Comparison of ENCODE assay signal across 12 cellular contexts in genomic region chr3:129597792-129598381, GRCh38. TPM values are rescaled to one million over a fixed set of nuclear protein-coding genes. Genes with fewer than 3 reads are reported as not detected.
DNase-seq lines count a peak whose midpoint lies in the region; ATAC-seq and TF ChIP-seq lines count a peak whose summit lies in the region.
"Had no signal": no experiment of that assay in that cellular context is flagged by ENCODE, and none has a peak within 500 bp of the region (broad histone marks: within the 10 kb centered on the region; RNA-seq: fewer than 3 reads in every experiment).

No MANE protein-coding gene starts in this region.

- H3K9me1 ChIP-seq in IMR-90 (ENCODE audit: insufficient read depth, low read length), result peaks cover 32% of the 10 kb centered on the region

- H4K5ac ChIP-seq in IMR-90 (ENCODE audit: low read depth, low read length), result peak overlapping the region; percentile 81

- no peak overlapping the region for H3K4me3 Mint-ChIP-seq in endodermal cell
- H3K4me3 Mint-ChIP-seq: naive B cell had no signal

- H3K36me3 ChIP-seq in IMR-90 (ENCODE audit: control insufficient read depth, insufficient read depth, low read length), result no peaks in the 10 kb centered on the region
- no peaks in the 10 kb centered on the region for H3K36me3 ChIP-seq in endodermal cell (ENCODE audit: control insufficient read depth, insufficient read depth, low read length)
- no peaks in the 10 kb centered on the region for H3K36me3 ChIP-seq in neuronal stem cell (replicated peaks in 1 of 2; ENCODE audit: control insufficient read depth in 2 of 2, insufficient read depth in 2 of 2, low read length in 2 of 2)
- H3K36me3 ChIP-seq in A673 (ENCODE audit: insufficient read depth, low read length, poor library complexity, severe bottlenecking), result no peaks in the 10 kb centered on the region

- H3K4me3 ChIP-seq in IMR-90 (ENCODE audit: insufficient read depth, low read depth, low read length) (no peak overlapping the region), endodermal cell (ENCODE audit: low read length) (no peak overlapping the region), neuronal stem cell (ENCODE audit: low read length in 2 of 2) (no peak overlapping the region), A673 (ENCODE audit: low read depth, low read length, poor library complexity, severe bottlenecking) (no peak overlapping the region)

- H3K56ac ChIP-seq in IMR-90 (ENCODE audit: extremely low read depth, insufficient read depth, low read length), result peak overlapping the region; percentile 44; the same call in 1 of the 2 replicates

- POLR2A ChIA-PET in IMR-90 (lab: Charles Lee; ENCODE audit: unreplicated experiment) (no interaction called here), A673 (lab: Charles Lee; ENCODE audit: low non-redundant PET) (no interaction called here)

- H3K4me1 ChIP-seq in IMR-90 (ENCODE audit: control insufficient read depth, insufficient read depth, low read length), result peaks cover 53% of the 10 kb centered on the region
- peaks cover 29% of the 10 kb centered on the region for H3K4me1 ChIP-seq in endodermal cell (ENCODE audit: control insufficient read depth, insufficient read depth, low read length)
- peaks cover 51 to 62% of the 10 kb centered on the region in 2 donors for H3K4me1 ChIP-seq in neuronal stem cell (ENCODE audit: control insufficient read depth in 2 of 2, insufficient read depth in 1 of 2, low read depth in 1 of 2, low read length in 2 of 2)
- H3K4me1 ChIP-seq in A673 (ENCODE audit: insufficient read depth, low read length, poor library complexity, severe bottlenecking), result peaks cover 20% of the 10 kb centered on the region

- H3K27me3 ChIP-seq in IMR-90 (ENCODE audit: control insufficient read depth, insufficient read depth, low read length) (no peaks in the 10 kb centered on the region), endodermal cell (ENCODE audit: control insufficient read depth, insufficient read depth, low read length, poor library complexity, severe bottlenecking) (no peaks in the 10 kb centered on the region), neuronal stem cell (ENCODE audit: control insufficient read depth in 3 of 3, insufficient read depth in 3 of 3, low read depth in 1 of 3, low read length in 3 of 3) (no peaks in the 10 kb centered on the region), A673 (replicated peaks; ENCODE audit: insufficient read depth, low read depth, low read length, poor library complexity) (no peaks in the 10 kb centered on the region)

- peaks cover 13% of the 10 kb centered on the region for H4K20me1 ChIP-seq in IMR-90 (ENCODE audit: insufficient read depth, low read length)

- in situ Hi-C loops in IMR-90 (cut with MboI; ENCODE audit: low sequenced_read_pairs), result no loop called here

- TF ChIP-seq CTCF in IMR-90 (conservative IDR thresholded peaks at IDR 0.05; ENCODE audit: low read depth, low read length) (no peak), endodermal cell (conservative IDR thresholded peaks at IDR 0.05) (no peak), A673 (conservative IDR thresholded peaks at IDR 0.05; ENCODE audit: low read depth, low read length) (no peak)

- dilution Hi-C loops in IMR-90 (cut with HindIII; ENCODE audit: low sequenced_read_pairs, unreplicated experiment), result no loop called here

- no peaks in the 10 kb centered on the region for H3K9me3 Mint-ChIP-seq in endodermal cell
- H3K9me3 Mint-ChIP-seq: naive B cell had no signal

- BruUV-seq in IMR-90 (replicated peaks; lab: Mats Ljungman, UMichigan) (no TSS peak), A673 (replicated peaks; lab: Mats Ljungman, UMichigan) (no TSS peak)

- H2BK15ac ChIP-seq in IMR-90 (ENCODE audit: low read depth, low read length) (peak overlapping the region; percentile 30; the same call in 2 of the 3 replicates), neuronal stem cell (ENCODE audit: low read length) (peak overlapping the region; percentile 70)

- peak overlapping the region; percentile 97 for H2AK9ac ChIP-seq in IMR-90 (replicated peaks; ENCODE audit: low read depth, low read length, poor library complexity)

- H2BK20ac ChIP-seq in IMR-90 (ENCODE audit: low read depth, low read length), result peak overlapping the region; percentile 69

- peaks cover 3% of the 10 kb centered on the region for H3K36me3 Mint-ChIP-seq in endodermal cell (ENCODE audit: low read depth)
- H3K36me3 Mint-ChIP-seq: naive B cell had no signal

- ATAC-seq in IMR-90 (ENCODE audit: low read depth) (peak; percentile 19), HG02798 (IDR thresholded peaks at IDR 0.05; ENCODE audit: poor library complexity, unreplicated experiment) (no peak)

- H2AFZ ChIP-seq in IMR-90 (replicated peaks; ENCODE audit: low read length, poor library complexity), result peak overlapping the region; percentile 82
- H2AFZ ChIP-seq in neuronal stem cell (ENCODE audit: low read length), result peak overlapping the region; percentile 88

- H2AK5ac ChIP-seq in IMR-90 (ENCODE audit: low read depth, low read length), result peak overlapping the region; percentile 91
- H2AK5ac ChIP-seq in neuronal stem cell (ENCODE audit: low read depth, low read length), result peak overlapping the region; percentile 85

- CTCF ChIA-PET in IMR-90 (lab: Yijun Ruan, JAX), result interaction anchor here (4.2 kb wide), 1 partner anchor 108 kb away, joined by 25 read pairs; no protein-coding TSS in a partner anchor
- CTCF ChIA-PET in A673 (lab: Charles Lee), result no interaction called here

- no peak for TF ChIP-seq POLR2A in IMR-90 (IDR thresholded peaks at IDR 0.05; ENCODE audit: low read depth, low read length)

- peak overlapping the region; percentile 66 for H3K23ac ChIP-seq in IMR-90 (ENCODE audit: low read depth, low read length)
- no peak overlapping the region for H3K23ac ChIP-seq in neuronal stem cell (ENCODE audit: low read depth, low read length, poor library complexity)

- H3K14ac ChIP-seq in IMR-90 (replicated peaks; ENCODE audit: low read depth, low read length) (peak overlapping the region; percentile 72), neuronal stem cell (ENCODE audit: low read length) (no peak overlapping the region)

- TF ChIP-seq RAD21 in IMR-90 (IDR thresholded peaks at IDR 0.05; ENCODE audit: low read length), result no peak

- H2BK12ac ChIP-seq in neuronal stem cell (ENCODE audit: low read length), result no peak overlapping the region

- no peaks in the 10 kb centered on the region for H3K27me3 Mint-ChIP-seq in endodermal cell (ENCODE audit: insufficient read depth)

- H4K91ac ChIP-seq in IMR-90 (ENCODE audit: insufficient read depth, low read depth, low read length) (peak overlapping the region; percentile 95), neuronal stem cell (ENCODE audit: low read depth, low read length, poor library complexity) (no peak overlapping the region)

- H3K4me2 ChIP-seq in IMR-90 (ENCODE audit: low read depth, low read length) (peak overlapping the region; percentile 8), neuronal stem cell (ENCODE audit: insufficient read depth, low read length, poor library complexity, severe bottlenecking) (no peak overlapping the region)

- no peak overlapping the region for H3K27ac Mint-ChIP-seq in endodermal cell

- intact Hi-C loops in IMR-90 (cut with micrococcal nuclease) (loop anchor here (2.0 to 5.0 kb wide), 2 partner anchors 37 to 156 kb away; partner anchors contain the start of gene IFT122), A673 (cut with micrococcal nuclease; ENCODE audit: unreplicated experiment) (no loop called here)

- DNase-seq in AG08395 (ENCODE audit: low spot score) (peak; percentile 31), IMR-90 (peak; percentile 50), endodermal cell (peak; percentile 77), neuronal stem cell (ENCODE audit: low spot score) (no peak), NCI-H2227 treated with DMSO at 0.1 percent for 48 hours (lab: John Stamatoyannopoulos, UW) (no peak), A673 (ENCODE audit: low spot score) (no peak), HPDE6-E6E7 (ENCODE audit: extremely low spot score) (no peak)
- DNase-seq: activated T-cell treated with anti-CD3 and anti-CD28 coated beads for 4 hours, MM.1S, naive B cell, SIG-M5 had no signal

- H3K79me1 ChIP-seq in IMR-90 (ENCODE audit: low read depth in 1 of 2, low read length in 2 of 2) (peaks cover 23 to 85% of the 10 kb centered on the region in 2 experiments; a peak in 3 of 4 replicates), neuronal stem cell (ENCODE audit: low read depth, low read length) (no peaks in the 10 kb centered on the region)

- H3K9ac ChIP-seq in IMR-90 (ENCODE audit: low read depth, low read length), result peak overlapping the region; percentile 56
- H3K9ac ChIP-seq in endodermal cell (ENCODE audit: extremely low read depth, low read length, poor library complexity, severe bottlenecking), result no peak overlapping the region
- peak overlapping the region; percentile 51 for H3K9ac ChIP-seq in neuronal stem cell (ENCODE audit: low read depth, low read length, poor library complexity)

- H4K8ac ChIP-seq in IMR-90 (ENCODE audit: low read depth in 2 of 2, low read length in 2 of 2) (peak overlapping the region; percentile 65 to 99), neuronal stem cell (ENCODE audit: low read depth, low read length) (no peak overlapping the region)

- peak overlapping the region; percentile 87 for H3K27ac ChIP-seq in IMR-90 (ENCODE audit: insufficient read depth, low read length)
- peak overlapping the region; percentile 51 for H3K27ac ChIP-seq in endodermal cell (ENCODE audit: low read depth, low read length)
- H3K27ac ChIP-seq in neuronal stem cell (replicated peaks; ENCODE audit: low read length), result peak overlapping the region; percentile 17
- no peak overlapping the region for H3K27ac ChIP-seq in A673 (ENCODE audit: low read depth, low read length, poor library complexity, severe bottlenecking)

- peak overlapping the region; percentile 93 for H2BK120ac ChIP-seq in IMR-90 (ENCODE audit: low read depth, low read length)
- H2BK120ac ChIP-seq in neuronal stem cell (ENCODE audit: low read depth, low read length), result no peak overlapping the region

- H3K18ac ChIP-seq in IMR-90 (ENCODE audit: low read depth, low read length) (peak overlapping the region; percentile 62), neuronal stem cell (ENCODE audit: low read length) (peak overlapping the region; percentile 93)

- H3K9me3 ChIP-seq in IMR-90 (ENCODE audit: control insufficient read depth, insufficient read depth, low read length), result no peaks in the 10 kb centered on the region
- no peaks in the 10 kb centered on the region for H3K9me3 ChIP-seq in endodermal cell (ENCODE audit: control insufficient read depth, low read length)
- H3K9me3 ChIP-seq in neuronal stem cell (replicated peaks in 1 of 2; ENCODE audit: control insufficient read depth in 2 of 2, insufficient read depth in 1 of 2, low read depth in 1 of 2, low read length in 2 of 2), result no peaks in the 10 kb centered on the region
- H3K9me3 ChIP-seq in A673 (ENCODE audit: low read depth, low read length, poor library complexity, severe bottlenecking), result no peaks in the 10 kb centered on the region

- H3K4ac ChIP-seq in IMR-90 (ENCODE audit: low read depth, low read length) (peak overlapping the region; percentile 98), neuronal stem cell (ENCODE audit: low read length) (no peak overlapping the region)

- 35% methylated on average over 10 of the region's 12 CpGs; no CpG with 5 or more reads in 1 of the 2 experiments for WGBS in IMR-90 (ENCODE audit: extremely low coverage in 2 of 2, insufficient read length in 1 of 2), 2 experiments
- WGBS in endodermal cell (ENCODE audit: insufficient coverage in 1 of 2, insufficient read length in 1 of 2), 2 experiments, result 62 to 69% methylated on average over 11 to 12 of the region's 12 CpGs
- no CpG with 5 or more reads among the region's 12 CpGs for WGBS in neuronal stem cell (ENCODE audit: extremely low coverage in 2 of 2, insufficient read length in 2 of 2, insufficient replicate concordance in 1 of 2), 2 donors

- H3K4me1 Mint-ChIP-seq in endodermal cell, result peaks cover 57% of the 10 kb centered on the region

- peak overlapping the region; percentile 90 for H2BK5ac ChIP-seq in IMR-90 (ENCODE audit: low read depth, low read length, poor library complexity, severe bottlenecking)
- no peak overlapping the region for H2BK5ac ChIP-seq in neuronal stem cell (ENCODE audit: low read length)

RNA-seq across cellular contexts. Expression of gene PLXND1, which starts 8.6 kb away (rescaled TPM):
- 19.2 and 22.5 TPM in 2 replicates for total RNA-seq in IMR-90 (2012; rRNA removed)
- 64.5 and 67.1 TPM in 2 replicates for polyA plus RNA-seq in IMR-90 (2012; rRNA removed)
- 51.4 and 55.1 TPM in 2 replicates for polyA plus RNA-seq in IMR-90 (2012; cell fraction: cytosol; rRNA removed)
- 117 and 164 TPM in 2 replicates for polyA plus RNA-seq in IMR-90 (2012; cell fraction: nucleus; rRNA removed; ENCODE audit: low replicate concordance)
- 10 to 100 TPM; 73.1 to 83.2 TPM for total RNA-seq in endodermal cell
- 58.8 TPM for polyA plus RNA-seq in endodermal cell (2013, experiment 1 of 2)
- polyA plus RNA-seq in endodermal cell (2013, experiment 2 of 2), result 68.1 TPM
- polyA plus RNA-seq in neuronal stem cell (2013, experiment 1 of 2), result 43.7 TPM
- 41.8 TPM for polyA plus RNA-seq in neuronal stem cell (2013, experiment 2 of 2)
- total RNA-seq in A673 (2021), result 31.5 and 32.1 TPM in 2 replicates

RNA-seq across cellular contexts. Expression of gene H1-8, which starts 54.9 kb away (rescaled TPM):
- total RNA-seq in IMR-90 (2012; rRNA removed), result not detected in 2 replicates
- polyA plus RNA-seq in IMR-90 (2012; rRNA removed), result not detected in 2 replicates
- polyA plus RNA-seq in IMR-90 (2012; cell fraction: cytosol; rRNA removed), result not detected in 2 replicates
- polyA plus RNA-seq in IMR-90 (2012; cell fraction: nucleus; rRNA removed; ENCODE audit: low replicate concordance), result not detected in 2 replicates
- total RNA-seq in endodermal cell, result not detected
- not detected for polyA plus RNA-seq in endodermal cell (2013, experiment 1 of 2)
- not detected for polyA plus RNA-seq in endodermal cell (2013, experiment 2 of 2)
- not detected for polyA plus RNA-seq in neuronal stem cell (2013, experiment 1 of 2)
- not detected for polyA plus RNA-seq in neuronal stem cell (2013, experiment 2 of 2)
- total RNA-seq in A673 (2021), result not detected in 2 replicates

Comparison
In these comparisons a context has a peak if more than half of its experiments do, and no peak if none do; other contexts are left out.
1. DNase-seq: peak in AG08395 (single experiment), IMR-90 (single experiment) and endodermal cell (single experiment); none in neuronal stem cell (single experiment), NCI-H2227 treated with DMSO at 0.1 percent for 48 hours (single experiment), A673 (single experiment) and HPDE6-E6E7 (single experiment).